1 cellular context compared by ENCODE assay signal in the genomic region with DNA sequence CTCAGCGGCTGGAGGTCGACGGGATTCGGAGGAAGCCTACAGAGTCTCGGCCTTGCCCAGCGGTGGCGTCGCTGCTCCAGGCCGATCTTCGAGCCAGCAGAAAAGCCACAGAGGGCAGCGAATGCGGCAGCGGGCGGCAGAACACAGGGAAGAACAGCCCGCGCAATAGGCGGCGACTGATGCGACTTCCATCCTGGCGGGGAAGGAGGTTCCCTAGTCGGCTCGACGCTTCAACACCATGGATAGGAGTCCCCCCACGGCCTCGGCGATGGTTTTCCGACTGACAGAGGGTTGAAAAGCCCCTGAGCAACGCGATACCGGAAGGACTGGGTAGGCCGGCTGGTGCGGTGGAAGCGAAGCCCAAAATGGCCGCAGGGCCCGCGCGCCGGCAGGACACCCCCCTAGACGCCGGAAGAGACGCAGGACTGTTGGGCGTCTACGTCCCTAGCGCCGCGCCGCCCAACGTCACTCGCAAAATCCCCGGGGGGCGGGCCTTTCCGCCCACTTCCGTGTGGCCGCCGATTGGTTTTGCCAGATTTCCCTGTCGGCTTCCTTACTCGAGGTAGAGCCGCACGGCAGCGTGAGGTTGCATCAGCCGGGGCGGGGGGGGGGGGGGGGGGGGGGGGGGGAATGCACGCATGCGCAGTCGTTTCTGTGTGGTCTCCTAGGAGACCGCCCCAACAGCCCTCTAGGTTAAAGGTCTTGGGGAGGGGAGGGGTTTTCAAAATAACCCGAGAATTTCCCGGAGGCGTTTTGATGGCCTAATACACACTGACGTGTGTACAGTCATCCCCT.
TF ChIP-seq lines count a peak whose summit lies in the region.

PPP1R15B (minus strand) TSS at position 367 of the 795 bp plus-strand sequence. CDS start 406 bp downstream, outside the sequence.

TF ChIP-seq in K562, 482 proteins besides CTCF, POLR2A, EP300 and RAD21 (continued from another document and continues in another):
- no peak for TF ChIP-seq CHD7 (IDR thresholded peaks at IDR 0.05; ENCODE audit: low read depth, low read length)
- TF ChIP-seq CBX1 (IDR thresholded peaks at IDR 0.05; ENCODE audit: low read depth) = no peak
- peak in 1 of 2 experiments; percentile 84; a peak in 2 of 4 replicates for TF ChIP-seq SRF (CRISPR knock-in tag; IDR thresholded peaks at IDR 0.05)
- peak; percentile 90 for TF ChIP-seq EGR1 (conservative IDR thresholded peaks at IDR 0.05)
- TF ChIP-seq STAT5B (CRISPR knock-in tag; IDR thresholded peaks at IDR 0.05) = no peak
- peak; percentile 94; the same call in 1 of the 2 replicates for TF ChIP-seq SRSF1 (IDR thresholded peaks at IDR 0.05; ENCODE audit: low read depth, low read length)
- TF ChIP-seq ZNF280B (CRISPR knock-in tag; IDR thresholded peaks at IDR 0.05) = no peak
- TF ChIP-seq CXXC5 (CRISPR knock-in tag; IDR thresholded peaks at IDR 0.05) = peak; percentile 97
- TF ChIP-seq ZNF347 (CRISPR knock-in tag; IDR thresholded peaks at IDR 0.05; ENCODE audit: low read depth) = 0 out of 2 replicates have a peak, but pooled peaks have one; percentile 34
- TF ChIP-seq TEAD4 (IDR thresholded peaks at IDR 0.05; ENCODE audit: low read length) = peak; percentile 31; the same call in 1 of the 2 replicates
- TF ChIP-seq TEAD4 (CRISPR knock-in tag; IDR thresholded peaks at IDR 0.05; ENCODE audit: borderline replicate concordance) = 0 out of 2 replicates have a peak, but pooled peaks have one; percentile 82
- TF ChIP-seq XRCC5 (IDR thresholded peaks at IDR 0.05; ENCODE audit: low read depth, low read length) = peak; percentile 71; the same call in 1 of the 2 replicates
- no peak for TF ChIP-seq HNRNPK (IDR thresholded peaks at IDR 0.05; ENCODE audit: low read depth, low read length, poor library complexity, severe bottlenecking)
- peak; percentile 98 for TF ChIP-seq ZNF740 (CRISPR knock-in tag; IDR thresholded peaks at IDR 0.05)
- TF ChIP-seq ZNF740 (tag; IDR thresholded peaks at IDR 0.05) = peak in 1 of 2 experiments; percentile 100; a peak in 2 of 4 replicates
- no peak for TF ChIP-seq HDAC6 (IDR thresholded peaks at IDR 0.05; ENCODE audit: low read depth, low read length)
- no peak; a peak in 1 of 4 replicates for TF ChIP-seq SIX5 (IDR thresholded peaks at IDR 0.05; ENCODE audit: borderline replicate concordance in 1 of 2, insufficient read depth in 1 of 2, low read depth in 1 of 2, low read length in 2 of 2)
- TF ChIP-seq MIER1 (IDR thresholded peaks at IDR 0.05; ENCODE audit: low read depth) = no peak
- TF ChIP-seq RB1 (IDR thresholded peaks at IDR 0.05; ENCODE audit: low read depth) = peak; percentile 77; the same call in 1 of the 2 replicates
- TF ChIP-seq ZNF717 (CRISPR knock-in tag; IDR thresholded peaks at IDR 0.05) = no peak
- TF ChIP-seq, protein P1, sequence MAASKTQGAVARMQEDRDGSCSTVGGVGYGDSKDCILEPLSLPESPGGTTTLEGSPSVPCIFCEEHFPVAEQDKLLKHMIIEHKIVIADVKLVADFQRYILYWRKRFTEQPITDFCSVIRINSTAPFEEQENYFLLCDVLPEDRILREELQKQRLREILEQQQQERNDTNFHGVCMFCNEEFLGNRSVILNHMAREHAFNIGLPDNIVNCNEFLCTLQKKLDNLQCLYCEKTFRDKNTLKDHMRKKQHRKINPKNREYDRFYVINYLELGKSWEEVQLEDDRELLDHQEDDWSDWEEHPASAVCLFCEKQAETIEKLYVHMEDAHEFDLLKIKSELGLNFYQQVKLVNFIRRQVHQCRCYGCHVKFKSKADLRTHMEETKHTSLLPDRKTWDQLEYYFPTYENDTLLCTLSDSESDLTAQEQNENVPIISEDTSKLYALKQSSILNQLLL (CRISPR knock-in tag; IDR thresholded peaks at IDR 0.05; ENCODE audit: borderline replicate concordance) = no peak
- TF ChIP-seq E4F1 (CRISPR knock-in tag; IDR thresholded peaks at IDR 0.05; ENCODE audit: borderline replicate concordance) = no peak
- TF ChIP-seq PRMT5 (CRISPR knock-in tag; IDR thresholded peaks at IDR 0.05) = no peak
- TF ChIP-seq HMGN3 (IDR thresholded peaks at IDR 0.05; ENCODE audit: borderline replicate concordance, extremely low read depth, insufficient read length, low read depth, low read length) = peak; percentile 94
- no peak for TF ChIP-seq ZC3H11A (IDR thresholded peaks at IDR 0.05; ENCODE audit: low read depth, low read length)
- TF ChIP-seq, protein P2, sequence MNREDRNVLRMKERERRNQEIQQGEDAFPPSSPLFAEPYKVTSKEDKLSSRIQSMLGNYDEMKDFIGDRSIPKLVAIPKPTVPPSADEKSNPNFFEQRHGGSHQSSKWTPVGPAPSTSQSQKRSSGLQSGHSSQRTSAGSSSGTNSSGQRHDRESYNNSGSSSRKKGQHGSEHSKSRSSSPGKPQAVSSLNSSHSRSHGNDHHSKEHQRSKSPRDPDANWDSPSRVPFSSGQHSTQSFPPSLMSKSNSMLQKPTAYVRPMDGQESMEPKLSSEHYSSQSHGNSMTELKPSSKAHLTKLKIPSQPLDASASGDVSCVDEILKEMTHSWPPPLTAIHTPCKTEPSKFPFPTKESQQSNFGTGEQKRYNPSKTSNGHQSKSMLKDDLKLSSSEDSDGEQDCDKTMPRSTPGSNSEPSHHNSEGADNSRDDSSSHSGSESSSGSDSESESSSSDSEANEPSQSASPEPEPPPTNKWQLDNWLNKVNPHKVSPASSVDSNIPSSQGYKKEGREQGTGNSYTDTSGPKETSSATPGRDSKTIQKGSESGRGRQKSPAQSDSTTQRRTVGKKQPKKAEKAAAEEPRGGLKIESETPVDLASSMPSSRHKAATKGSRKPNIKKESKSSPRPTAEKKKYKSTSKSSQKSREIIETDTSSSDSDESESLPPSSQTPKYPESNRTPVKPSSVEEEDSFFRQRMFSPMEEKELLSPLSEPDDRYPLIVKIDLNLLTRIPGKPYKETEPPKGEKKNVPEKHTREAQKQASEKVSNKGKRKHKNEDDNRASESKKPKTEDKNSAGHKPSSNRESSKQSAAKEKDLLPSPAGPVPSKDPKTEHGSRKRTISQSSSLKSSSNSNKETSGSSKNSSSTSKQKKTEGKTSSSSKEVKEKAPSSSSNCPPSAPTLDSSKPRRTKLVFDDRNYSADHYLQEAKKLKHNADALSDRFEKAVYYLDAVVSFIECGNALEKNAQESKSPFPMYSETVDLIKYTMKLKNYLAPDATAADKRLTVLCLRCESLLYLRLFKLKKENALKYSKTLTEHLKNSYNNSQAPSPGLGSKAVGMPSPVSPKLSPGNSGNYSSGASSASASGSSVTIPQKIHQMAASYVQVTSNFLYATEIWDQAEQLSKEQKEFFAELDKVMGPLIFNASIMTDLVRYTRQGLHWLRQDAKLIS (CRISPR knock-in tag; IDR thresholded peaks at IDR 0.05) = no peak; the same call in none of the 2 replicates
- peak in 1 of 2 experiments; percentile 89; a peak in 2 of 4 replicates for TF ChIP-seq TBL1XR1 (IDR thresholded peaks at IDR 0.05; ENCODE audit: low read length in 2 of 2)
- TF ChIP-seq SPI1 (IDR thresholded peaks at IDR 0.05; ENCODE audit: borderline replicate concordance, low read depth, low read length) = peak; percentile 47; the same call in 1 of the 2 replicates
- TF ChIP-seq SP2 (IDR thresholded peaks at IDR 0.05; ENCODE audit: extremely low read depth, low read depth, low read length, poor library complexity, severe bottlenecking) = peak; percentile 48
